Comparison of ENCODE assay signal across 12 cellular contexts in genomic region chr2:24122-24521, GRCh38. TPM values are rescaled to one million over a fixed set of nuclear protein-coding genes. Genes with fewer than 3 reads are reported as not detected.
DNase-seq lines count a peak whose midpoint lies in the region; ATAC-seq, FAIRE-seq and TF ChIP-seq lines count a peak whose summit lies in the region.
"Had no signal": no experiment of that assay in that cellular context is flagged by ENCODE, and none has a peak within 500 bp of the region (broad histone marks: within the 10 kb centered on the region; RNA-seq: fewer than 3 reads in every experiment).

No MANE protein-coding gene starts in this region.

- TF ChIP-seq EP300 in GM12878 (IDR thresholded peaks at IDR 0.05; ENCODE audit: borderline replicate concordance in 1 of 2, control insufficient read depth in 1 of 2, low read depth in 2 of 2, low read length in 2 of 2): no peak
- TF ChIP-seq EP300 in gastroesophageal sphincter (IDR thresholded peaks at IDR 0.05): no peak

- RAD21 ChIA-PET in GM12878 (lab: Charles Lee; ENCODE audit: unreplicated experiment): no interaction called here

- no peaks in the 10 kb centered on the region for H4K20me1 ChIP-seq in DND-41 (ENCODE audit: insufficient read depth, low read length)
- no peaks in the 10 kb centered on the region for H4K20me1 ChIP-seq in GM12878 (ENCODE audit: control insufficient read depth, insufficient read depth)

- BruUV-seq in GM12878 (replicated peaks; lab: Mats Ljungman, UMichigan): no TSS peak

- H3K9me3 ChIP-seq in DND-41 (ENCODE audit: insufficient read depth, low read length, severe bottlenecking) (no peaks in the 10 kb centered on the region), GM12878 (replicated peaks; ENCODE audit: control insufficient read depth, insufficient read depth, low read length) (no peaks in the 10 kb centered on the region), kidney (ENCODE audit: control insufficient read depth in 1 of 2, low read length in 2 of 2) (no peaks in the 10 kb centered on the region), psoas muscle (no peaks in the 10 kb centered on the region), gastroesophageal sphincter (no peaks in the 10 kb centered on the region)
- H3K9me3 ChIP-seq in CD4-positive, alpha-beta T cell (ENCODE audit: control insufficient read depth, low read length): no peaks in the 10 kb centered on the region

- POLR2A ChIA-PET in GM12878 (lab: Charles Lee): no interaction called here
- POLR2A ChIA-PET in CD4-positive, alpha-beta T cell (lab: Charles Lee): no interaction called here

- no peaks in the 10 kb centered on the region for H3K36me3 Mint-ChIP-seq in CD4-positive, alpha-beta T cell (ENCODE audit: low read depth)
- H3K36me3 Mint-ChIP-seq: memory B cell had no signal

- DNase-seq in DND-41 (peak; percentile 39), GM12878 (ENCODE audit: low read depth, low spot score) (no peak), kidney (no peak), psoas muscle (no peak)
- DNase-seq in CD4-positive, alpha-beta T cell: no peak
- DNase-seq: NCI-H2227 treated with DMSO at 0.1 percent for 48 hours, substantia nigra had no signal

- H3K4me1 Mint-ChIP-seq in CD4-positive, alpha-beta T cell (ENCODE audit: low read depth): peaks cover 25% of the 10 kb centered on the region

- SMC1A ChIA-PET in GM12878 (lab: Charles Lee; ENCODE audit: uncharacterized antibody, unreplicated experiment): no interaction called here

- H3K27me3 ChIP-seq in DND-41 (ENCODE audit: insufficient read depth, low read length, poor library complexity): no peaks in the 10 kb centered on the region
- no peaks in the 10 kb centered on the region for H3K27me3 ChIP-seq in GM12878 (replicated peaks in 1 of 2; ENCODE audit: control insufficient read depth in 2 of 2, insufficient read depth in 2 of 2, low read length in 1 of 2)
- peaks cover 0 to 6% (median 3%) of the 10 kb centered on the region in 3 donors for H3K27me3 ChIP-seq in psoas muscle (ENCODE audit: insufficient read depth in 3 of 3, low read length in 2 of 3)
- H3K27me3 ChIP-seq in CD4-positive, alpha-beta T cell (ENCODE audit: control insufficient read depth, insufficient read depth, low read length): no peaks in the 10 kb centered on the region
- H3K27me3 ChIP-seq in gastroesophageal sphincter: peaks cover 22% of the 10 kb centered on the region

- no peak overlapping the region for H3K27ac Mint-ChIP-seq in CD4-positive, alpha-beta T cell
- H3K27ac Mint-ChIP-seq: memory B cell had no signal

- no peak for TF ChIP-seq RAD21 in GM12878 (IDR thresholded peaks at IDR 0.05; ENCODE audit: insufficient read depth, low read depth, low read length)

- H3K27ac ChIP-seq in DND-41 (ENCODE audit: low read length) (no peak overlapping the region), GM12878 (ENCODE audit: control insufficient read depth, insufficient read depth) (no peak overlapping the region), kidney (ENCODE audit: low read depth in 2 of 2, low read length in 2 of 2) (no peak overlapping the region), psoas muscle (no peak overlapping the region), gastroesophageal sphincter (no peak overlapping the region)
- H3K27ac ChIP-seq in CD4-positive, alpha-beta T cell (ENCODE audit: low read depth, low read length): no peak overlapping the region

- intact Hi-C loops in GM12878 (cut with micrococcal nuclease; ENCODE audit: unreplicated experiment) (no loop called here), kidney (cut with DNase I) (no loop called here), psoas muscle (cut with DNase I) (no loop called here)
- intact Hi-C loops in CD4-positive, alpha-beta T cell (cut with DNase I, micrococcal nuclease): no loop called here

- H3K4me2 ChIP-seq in DND-41 (ENCODE audit: insufficient read depth, low read length) (no peak overlapping the region; the same call in 1 of the 2 replicates), GM12878 (ENCODE audit: control insufficient read depth, insufficient read depth) (no peak overlapping the region)

- H2AFZ ChIP-seq in DND-41 (ENCODE audit: low read depth, low read length) (no peak overlapping the region), GM12878 (ENCODE audit: control insufficient read depth, low read depth, low read length) (no peak overlapping the region)

- no peak for FAIRE-seq in GM12878 (lab: Jason Lieb, UNC)
- no peak for FAIRE-seq in kidney (lab: Jason Lieb, UNC)
- FAIRE-seq: G401.6 had no signal

- H3K79me2 ChIP-seq in DND-41 (ENCODE audit: insufficient read depth, low read length): no peaks in the 10 kb centered on the region
- no peaks in the 10 kb centered on the region for H3K79me2 ChIP-seq in GM12878 (ENCODE audit: control insufficient read depth, insufficient read depth, low read length)

- in situ Hi-C loops in GM12878 (cut with MboI): no loop called here

- ATAC-seq in DND-41 (ENCODE audit: insufficient read depth, low read depth) (peak; percentile 75), GM19463 (IDR thresholded peaks at IDR 0.05; ENCODE audit: unreplicated experiment) (peak; percentile 95), HG03175 (IDR thresholded peaks at IDR 0.05; ENCODE audit: unreplicated experiment) (peak; percentile 93), GM12878 (peak; percentile 56), psoas muscle (no peak), gastroesophageal sphincter (no peak)
- ATAC-seq in CD4-positive, alpha-beta T cell (ENCODE audit: poor library complexity): no peak

- H3K36me3 ChIP-seq in DND-41 (ENCODE audit: insufficient read depth, low read length) (no peaks in the 10 kb centered on the region), GM12878 (ENCODE audit: control insufficient read depth in 2 of 2, insufficient read depth in 2 of 2, low read length in 1 of 2) (no peaks in the 10 kb centered on the region), kidney (ENCODE audit: control insufficient read depth in 1 of 2, insufficient read depth in 2 of 2, low read length in 2 of 2) (no peaks in the 10 kb centered on the region), psoas muscle (ENCODE audit: insufficient read depth in 1 of 2, low read depth in 1 of 2) (no peaks in the 10 kb centered on the region), gastroesophageal sphincter (no peaks in the 10 kb centered on the region)

- no peak overlapping the region for H3K4me3 Mint-ChIP-seq in CD4-positive, alpha-beta T cell
- H3K4me3 Mint-ChIP-seq: memory B cell had no signal

- no peak for TF ChIP-seq POLR2A in GM12878 (IDR thresholded peaks at IDR 0.05; ENCODE audit: low read depth, low read length)
- TF ChIP-seq POLR2A in gastroesophageal sphincter (IDR thresholded peaks at IDR 0.05): no peak

- CTCF ChIA-PET in GM12878 (lab: Yijun Ruan, JAX): no interaction called here
- CTCF ChIA-PET in CD4-positive, alpha-beta T cell (lab: Charles Lee): no interaction called here

- H3K27me3 Mint-ChIP-seq in CD4-positive, alpha-beta T cell: peaks cover 8% of the 10 kb centered on the region

- no peak overlapping the region for H3K4me3 ChIP-seq in DND-41 (ENCODE audit: low read depth in 1 of 2, low read length in 2 of 2)
- no peak overlapping the region for H3K4me3 ChIP-seq in GM12878
- H3K4me3 ChIP-seq in kidney (ENCODE audit: low read length in 2 of 2): no peak overlapping the region
- H3K4me3 ChIP-seq in psoas muscle: no peak overlapping the region
- no peak overlapping the region for H3K4me3 ChIP-seq in gastroesophageal sphincter

- no peaks in the 10 kb centered on the region for H3K9me3 Mint-ChIP-seq in CD4-positive, alpha-beta T cell
- H3K9me3 Mint-ChIP-seq: memory B cell had no signal

- peaks cover 33% of the 10 kb centered on the region for H3K4me1 ChIP-seq in DND-41 (ENCODE audit: insufficient read depth, low read length)
- no peaks in the 10 kb centered on the region for H3K4me1 ChIP-seq in GM12878 (ENCODE audit: control insufficient read depth, insufficient read depth, low read length)
- peaks cover 0 to under 1% of the 10 kb centered on the region in 2 donors for H3K4me1 ChIP-seq in kidney (ENCODE audit: control insufficient read depth in 1 of 2, insufficient read depth in 1 of 2, low read depth in 1 of 2, low read length in 2 of 2)
- H3K4me1 ChIP-seq in psoas muscle: no peaks in the 10 kb centered on the region
- H3K4me1 ChIP-seq in gastroesophageal sphincter: no peaks in the 10 kb centered on the region

- no peak overlapping the region for H3K9ac ChIP-seq in DND-41 (ENCODE audit: low read depth, low read length)
- no peak overlapping the region for H3K9ac ChIP-seq in GM12878 (ENCODE audit: control insufficient read depth, insufficient read depth, low read length)
- H3K9ac ChIP-seq in kidney (ENCODE audit: low read length in 2 of 2): no peak overlapping the region

- TF ChIP-seq CTCF in DND-41 (IDR thresholded peaks at IDR 0.05; ENCODE audit: borderline replicate concordance, extremely low read depth, low read length, poor library complexity, severe bottlenecking): no peak
- no peak for TF ChIP-seq CTCF in GM12878 (IDR thresholded peaks at IDR 0.05 in 2 of 3, conservative IDR thresholded peaks at IDR 0.05 in 1 of 3; ENCODE audit: control insufficient read depth in 2 of 3, extremely low read depth in 1 of 3, insufficient read depth in 1 of 3, low read depth in 3 of 3, low read length in 3 of 3)
- TF ChIP-seq CTCF in kidney (IDR thresholded peaks at IDR 0.05; ENCODE audit: borderline replicate concordance, extremely low read depth, insufficient read depth): no peak
- TF ChIP-seq CTCF in psoas muscle (IDR thresholded peaks at IDR 0.05): no peak
- TF ChIP-seq CTCF in CD4-positive, alpha-beta T cell (IDR thresholded peaks at IDR 0.05): no peak
- TF ChIP-seq CTCF in gastroesophageal sphincter (IDR thresholded peaks at IDR 0.05): no peak

RNA-seq across cellular contexts. Expression of gene FAM110C, which starts 22.2 kb away (rescaled TPM):
- not detected in 2 replicates for total RNA-seq in GM12878 (2013; cell fraction: nucleolus; rRNA removed)
- not detected in 2 replicates for total RNA-seq in GM12878 (2014; rRNA removed)
- not detected in 2 replicates for total RNA-seq in GM12878 (2014; rRNA removed; fragmentation: Illumina TruSeq; extraction: Trizol)
- total RNA-seq in GM12878 (2021): not detected in 2 replicates
- polyA plus RNA-seq in GM12878 (2011; ENCODE audit: low read depth): not detected
- not detected in 2 replicates for polyA plus RNA-seq in GM12878 (2011; rRNA removed)
- not detected in 2 replicates for polyA plus RNA-seq in GM12878 (2011; cell fraction: cytosol; rRNA removed)
- not detected in 2 replicates for polyA plus RNA-seq in GM12878 (2011; cell fraction: nucleus; rRNA removed)
- polyA plus RNA-seq in GM12878 (2012): not detected in 2 replicates
- not detected in 2 replicates for polyA plus RNA-seq in GM12878 (2014; fragmentation: Illumina TruSeq; extraction: Trizol)
- polyA plus RNA-seq in GM12878 (2014; fragmentation: Nextera tagmentation; extraction: Ambion mirVana): not detected
- not detected in 2 replicates for polyA plus RNA-seq in GM12878 (2014; rRNA removed)
- polyA plus RNA-seq in GM12878 (2016; fragmentation: Nextera tagmentation; extraction: Ambion mirVana): not detected
- not detected in 2 replicates for polyA minus RNA-seq in GM12878 (2011; rRNA and poly(A)+ RNA removed)
- not detected in 2 replicates for polyA minus RNA-seq in GM12878 (2011; cell fraction: cytosol; rRNA and poly(A)+ RNA removed)
- polyA minus RNA-seq in GM12878 (2011; cell fraction: nucleus; rRNA and poly(A)+ RNA removed): not detected in 2 replicates
- total RNA-seq in kidney: 48.7 TPM
- polyA plus RNA-seq in kidney (ENCODE audit: insufficient read depth, low read depth, low replicate concordance): 8.3 TPM
- under 1 TPM in 2 of 4 donors, not detected in 2; 0.06 to 0.10 TPM for total RNA-seq in psoas muscle
- under 1 TPM in 1 of 3 donors, not detected in 2; 0.03 TPM for polyA plus RNA-seq in psoas muscle
- under 1 TPM; 0.16 to 0.36 TPM for total RNA-seq in CD4-positive, alpha-beta T cell
- total RNA-seq in gastroesophageal sphincter: 1 to 10 TPM in 3 of 4 donors, under 1 TPM in 1; 0.93 to 4.8 (median 3.4) TPM

Comparison
In these comparisons a context has a peak if more than half of its experiments do, and no peak if none do; other contexts are left out.
1. ATAC-seq: peak in DND-41 (single experiment), GM19463 (single experiment), HG03175 (single experiment) and GM12878 (single experiment); none in psoas muscle (0 of 4), CD4-positive, alpha-beta T cell (single experiment) and gastroesophageal sphincter (single experiment).